8 cellular contexts compared by ENCODE assay signal in genomic region chr12:98593351-98594049, GRCh38. TPM values are rescaled to one million over a fixed set of nuclear protein-coding genes. Genes with fewer than 3 reads are reported as not detected.
DNase-seq lines count a peak whose midpoint lies in the region; ATAC-seq and TF ChIP-seq lines count a peak whose summit lies in the region.

Gene SLC25A3 (plus strand): TSS chr12:98593686. CDS start chr12:98593979, 293 bp downstream.

- peaks cover 31% of the 10 kb centered on the region for H4K20me1 ChIP-seq in KMS-11 (ENCODE audit: insufficient read depth)

- H3K4me3 ChIP-seq in KMS-11 (IDR thresholded peaks at IDR 0.05; ENCODE audit: insufficient read depth, low read depth, low read length) (no peak within 1 kb of the TSS), Peyer's patch (peak within 1 kb of the TSS; percentile 75 to 98 (median 81)), muscle layer of duodenum (ENCODE audit: low read depth in 1 of 2, low read length in 2 of 2) (peak within 1 kb of the TSS; percentile 97 to 99)

- peak within 1 kb of the TSS; percentile 84 for H3K27ac ChIP-seq in KMS-11
- peak within 1 kb of the TSS; percentile 95 to 98 (median 96) for H3K27ac ChIP-seq in Peyer's patch
- H3K27ac ChIP-seq in muscle layer of duodenum (ENCODE audit: low read length), result peak within 1 kb of the TSS; percentile 97

- peaks cover 15% of the 10 kb centered on the region for H3K36me3 ChIP-seq in KMS-11 (ENCODE audit: insufficient read depth)
- H3K36me3 ChIP-seq in Peyer's patch, result peaks cover 0 to 29% (median 0%) of the 10 kb centered on the region in 3 donors
- H3K36me3 ChIP-seq in muscle layer of duodenum (ENCODE audit: control insufficient read depth in 1 of 2, insufficient read depth in 2 of 2, low read length in 2 of 2), result peaks cover 21 to 22% of the 10 kb centered on the region in 2 donors

- H3K27me3 ChIP-seq in KMS-11 (ENCODE audit: insufficient read depth, low read depth) (no peaks in the 10 kb centered on the region), Peyer's patch (no peaks in the 10 kb centered on the region), muscle layer of duodenum (ENCODE audit: low read depth, low read length) (no peaks in the 10 kb centered on the region)

- peaks cover 42% of the 10 kb centered on the region for H3K79me2 ChIP-seq in KMS-11 (ENCODE audit: insufficient read depth, low read depth)

- H3K4me2 ChIP-seq in KMS-11, result peak within 1 kb of the TSS; percentile 56

- TF ChIP-seq POLR2A in Peyer's patch (IDR thresholded peaks at IDR 0.05), result peak; percentile 98

- H3K9me3 ChIP-seq in Peyer's patch (no peaks in the 10 kb centered on the region), muscle layer of duodenum (ENCODE audit: control insufficient read depth in 1 of 2, low read length in 2 of 2) (no peaks in the 10 kb centered on the region)

- H3K4me1 ChIP-seq in KMS-11 (ENCODE audit: low read depth, poor library complexity, severe bottlenecking), result peaks cover 21% of the 10 kb centered on the region
- H3K4me1 ChIP-seq in Peyer's patch, result peaks cover 0 to 19% (median 2%) of the 10 kb centered on the region in 4 donors
- H3K4me1 ChIP-seq in muscle layer of duodenum (ENCODE audit: control insufficient read depth in 1 of 2, insufficient read depth in 2 of 2, low read length in 2 of 2), result peaks cover 3 to 22% of the 10 kb centered on the region in 2 donors

- peak; percentile 97 for DNase-seq in DMS53 treated with DMSO at 0.1 percent for 48 hours (lab: John Stamatoyannopoulos, UW; ENCODE audit: unreplicated experiment)
- peak; percentile 96 to 98 (median 97) for DNase-seq in Peyer's patch
- DNase-seq in activated T-cell treated with anti-CD3 and anti-CD28 coated beads, Interleukin-2, amount 50 U/mL, for 48 hours, result peak; percentile 91 to 95
- peak; percentile 84 to 92 for DNase-seq in stimulated activated CD8-positive, alpha-beta memory T cell treated with anti-CD3 and anti-CD28 coated beads, Interleukin-7, amount 100 ng/mL, for 4 hours (ENCODE audit: low read depth in 2 of 2)

- peak within 1 kb of the TSS; percentile 97 for H3K9ac ChIP-seq in KMS-11

- TF ChIP-seq CTCF in KMS-11 (conservative IDR thresholded peaks at IDR 0.05; ENCODE audit: low read depth, low read length) (no peak), Peyer's patch (IDR thresholded peaks at IDR 0.05) (no peak)

- H2AFZ ChIP-seq in KMS-11 (ENCODE audit: low read depth), result peak within 1 kb of the TSS; percentile 67

- peak; percentile 99 for ATAC-seq in GM21737 (IDR thresholded peaks at IDR 0.05; ENCODE audit: unreplicated experiment)
- peak; percentile 100 for ATAC-seq in esophagus mucosa

RNA-seq across cellular contexts. Expression of gene SLC25A3, which starts in this region (rescaled TPM):
- total RNA-seq in Peyer's patch (100 to 1,000 TPM; 300 to 805 (median 534) TPM), esophagus mucosa (543 TPM)
